Comparison of ENCODE assay signal across 8 cellular contexts in genomic region chr14:61355892-61356325, GRCh38. TPM values are rescaled to one million over a fixed set of nuclear protein-coding genes. Genes with fewer than 3 reads are reported as not detected.
DNase-seq lines count a peak whose midpoint lies in the region; ATAC-seq and TF ChIP-seq lines count a peak whose summit lies in the region.
"Had no signal": no experiment of that assay in that cellular context is flagged by ENCODE, and none has a peak within 500 bp of the region (broad histone marks: within the 10 kb centered on the region; RNA-seq: fewer than 3 reads in every experiment).

No MANE protein-coding gene starts in this region.

- TF ChIP-seq CTCF in fibroblast of the aortic adventitia (IDR thresholded peaks at IDR 0.05; ENCODE audit: insufficient read depth, low read length) (no peak), prostate gland (IDR thresholded peaks at IDR 0.05) (no peak)

- TF ChIP-seq POLR2A in prostate gland (IDR thresholded peaks at IDR 0.05): no peak

- H3K4me3 ChIP-seq in fibroblast of the aortic adventitia (ENCODE audit: low read depth, low read length): no peak overlapping the region
- H3K4me3 ChIP-seq in prostate gland: no peak overlapping the region

- H3K27ac ChIP-seq in prostate gland: peak overlapping the region; percentile 26 to 54

- peak; percentile 96 for TF ChIP-seq EP300 in Ishikawa (IDR thresholded peaks at IDR 0.05; ENCODE audit: borderline replicate concordance)

- peaks cover under 1% of the 10 kb centered on the region for H3K4me1 ChIP-seq in prostate gland (replicated peaks)

- no peak for ATAC-seq in GM18517 (IDR thresholded peaks at IDR 0.05; ENCODE audit: unreplicated experiment)
- ATAC-seq: Panc1 had no signal

- no peaks in the 10 kb centered on the region for H3K9me3 ChIP-seq in prostate gland

- peak; percentile 32 for TF ChIP-seq RAD21 in Ishikawa (IDR thresholded peaks at IDR 0.05; ENCODE audit: low read depth)

- no peaks in the 10 kb centered on the region for H3K36me3 ChIP-seq in prostate gland

- 19% methylated on average over 6 of the region's 6 CpGs for WGBS in prostate gland

- peak; percentile 77 for DNase-seq in activated CD4-positive, alpha-beta T cell treated with anti-CD3 and anti-CD28 coated beads for 48 hours
- DNase-seq in fibroblast of the aortic adventitia (ENCODE audit: low read depth) (peak; percentile 46), prostate gland (ENCODE audit: low spot score) (peak; percentile 79), cerebellar cortex (ENCODE audit: low spot score) (no peak), AML-193 (lab: John Stamatoyannopoulos, UW) (no peak)

- intact Hi-C loops in prostate gland (cut with DNase I): no loop called here

- no peaks in the 10 kb centered on the region for H3K27me3 ChIP-seq in prostate gland (replicated peaks; ENCODE audit: insufficient read depth)

TF ChIP-seq in Ishikawa, 13 proteins besides CTCF, POLR2A, EP300 and RAD21:
- TF ChIP-seq TCF12 (IDR thresholded peaks at IDR 0.05; ENCODE audit: low read depth) (peak; percentile 97), ZBTB7A (IDR thresholded peaks at IDR 0.05; ENCODE audit: low read depth) (no peak), EGR1 (IDR thresholded peaks at IDR 0.05) (no peak), TEAD4 (IDR thresholded peaks at IDR 0.05) (peak; percentile 97), YY1 (IDR thresholded peaks at IDR 0.05; ENCODE audit: low read depth) (peak; percentile 80), TAF1 (IDR thresholded peaks at IDR 0.05; ENCODE audit: low read depth) (peak; percentile 33; the same call in 1 of the 2 replicates), FOXM1 (IDR thresholded peaks at IDR 0.05; ENCODE audit: borderline replicate concordance, low read depth) (peak; percentile 86; the same call in 1 of the 2 replicates), MAX (IDR thresholded peaks at IDR 0.05) (peak; percentile 77), CREB1 (IDR thresholded peaks at IDR 0.05; ENCODE audit: low read depth) (no peak), REST (IDR thresholded peaks at IDR 0.05; ENCODE audit: low read depth) (peak; percentile 43; the same call in 1 of the 2 replicates), NFIC (IDR thresholded peaks at IDR 0.05) (peak; percentile 98), USF1 (IDR thresholded peaks at IDR 0.05) (peak; percentile 38), CEBPB (IDR thresholded peaks at IDR 0.05) (peak; percentile 49; the same call in 1 of the 2 replicates)

RNA-seq across cellular contexts. Expression of gene PRKCH, which starts 34.5 kb away (rescaled TPM):
- total RNA-seq in fibroblast of the aortic adventitia (ENCODE audit: low replicate concordance) (4.2 and 17.0 TPM in 2 replicates), prostate gland (10 to 100 TPM; 27.6 to 33.9 TPM)

Comparison
In these comparisons a context has a peak if more than half of its experiments do, and no peak if none do; other contexts are left out.
1. DNase-seq: peak in activated CD4-positive, alpha-beta T cell treated with anti-CD3 and anti-CD28 coated beads for 48 hours (single experiment), fibroblast of the aortic adventitia (single experiment) and prostate gland (single experiment); none in cerebellar cortex (single experiment) and AML-193 (0 of 2).